ENCODE assay signal across 11 cellular contexts in the genomic region with DNA sequence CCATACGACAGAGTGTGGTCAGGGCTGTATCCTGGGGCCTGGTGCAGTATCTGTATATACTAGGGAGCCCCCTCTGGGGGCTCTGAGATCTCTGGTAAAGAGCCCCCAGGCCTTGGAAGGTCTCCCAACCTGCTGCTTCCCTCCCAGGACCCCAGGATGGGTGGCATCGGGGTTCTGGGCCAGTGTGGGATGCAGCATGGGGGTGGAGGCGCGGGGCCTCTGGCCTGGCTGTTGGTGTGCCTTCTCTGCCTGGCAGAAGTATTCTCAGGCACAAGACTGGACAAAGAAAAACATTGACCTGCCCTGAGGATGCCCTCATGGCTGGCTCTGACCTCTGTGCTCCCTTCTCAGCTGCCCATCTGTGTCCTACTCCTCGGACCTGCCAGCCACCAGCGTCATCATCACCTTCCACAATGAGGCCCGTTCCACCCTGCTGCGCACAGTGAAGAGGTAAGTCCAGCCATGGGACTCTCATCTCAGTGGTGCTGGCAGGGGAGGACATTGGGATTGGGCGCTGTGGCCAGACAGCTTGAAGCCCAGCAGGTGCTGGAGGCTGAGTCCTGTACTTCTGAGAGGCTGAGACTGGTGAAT.
"Had no signal": no experiment of that assay in that cellular context is flagged by ENCODE, and none has a peak within 500 bp of the region (broad histone marks: within the 10 kb centered on the region; RNA-seq: fewer than 3 reads in every experiment).

No MANE protein-coding gene starts in this region.

- DNase-seq: activated naive CD4-positive, alpha-beta T cell treated with anti-CD3 and anti-CD28 coated beads, Interleukin-2, amount 50 U/mL, for 16 hours; amygdala; dermis blood vessel endothelial cell; erythroblast; kidney; midbrain; occipital lobe; Right ventricle myocardium superior; stimulated activated CD4-positive, alpha-beta T cell treated with anti-CD3 and anti-CD28 coated beads, Interleukin-15, amount 100 ng/mL, for 24 hours; stimulated activated CD4-positive, alpha-beta T cell treated with anti-CD3 and anti-CD28 coated beads, Interleukin-4, amount 100 ng/mL, for 24 hours; trophoblast cell had no signal
